In the genomic region with DNA sequence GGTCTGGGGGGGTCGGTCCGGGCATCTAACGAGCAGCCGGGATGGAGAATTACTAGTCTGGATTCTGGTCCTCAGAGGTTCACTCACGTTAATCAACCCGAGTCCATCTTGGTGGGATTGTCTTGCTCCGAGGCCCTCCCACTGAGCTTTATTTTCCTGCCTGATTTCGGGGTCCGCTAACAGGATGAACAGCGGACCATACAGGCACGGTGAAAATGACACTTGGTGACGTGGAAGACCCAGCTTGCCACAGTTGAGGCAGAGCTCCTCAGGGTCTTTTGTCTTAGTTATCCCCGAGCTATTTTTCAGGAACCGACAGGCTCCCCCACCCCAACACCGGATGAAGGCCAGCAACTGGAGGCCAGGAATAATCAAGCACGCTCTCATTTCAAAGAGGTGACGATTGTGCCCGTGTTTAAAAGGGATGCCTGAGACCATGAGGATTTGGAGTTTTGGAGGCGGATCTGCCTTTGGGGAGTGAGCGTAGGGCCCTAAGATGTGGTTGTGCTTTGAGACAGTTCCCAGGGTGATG, we compare ENCODE assay signal across 2 cellular contexts.
TF ChIP-seq lines count a peak whose summit lies in the region.

No MANE protein-coding gene starts in this region.

TF ChIP-seq in A549, 52 proteins besides CTCF, POLR2A, EP300 and RAD21 (continued from another document):
- TF ChIP-seq EHF (CRISPR knock-in tag; IDR thresholded peaks at IDR 0.05): no peak
- TF ChIP-seq POLR2AphosphoS2 (conservative IDR thresholded peaks at IDR 0.05; ENCODE audit: low read length): no peak
- TF ChIP-seq CBX2 (IDR thresholded peaks at IDR 0.05; ENCODE audit: borderline replicate concordance, low read depth): no peak
- no peak for TF ChIP-seq JUNB (IDR thresholded peaks at IDR 0.05)

TF ChIP-seq in WTC11, 78 proteins besides CTCF, POLR2A, EP300 and RAD21 (continued from another document):
- TF ChIP-seq ESRRA (CRISPR knock-in tag; IDR thresholded peaks at IDR 0.05; ENCODE audit: borderline replicate concordance) (no peak), TP53 (CRISPR knock-in tag; IDR thresholded peaks at IDR 0.05) (no peak), NFATC4 (CRISPR knock-in tag; IDR thresholded peaks at IDR 0.05) (no peak), TEAD4 (CRISPR knock-in tag; IDR thresholded peaks at IDR 0.05) (no peak), HMGA2 (CRISPR knock-in tag; IDR thresholded peaks at IDR 0.05) (no peak), RELA (CRISPR knock-in tag; IDR thresholded peaks at IDR 0.05; ENCODE audit: borderline replicate concordance) (no peak), CREM (CRISPR knock-in tag; IDR thresholded peaks at IDR 0.05) (no peak)
- TF ChIP-seq, protein P1, sequence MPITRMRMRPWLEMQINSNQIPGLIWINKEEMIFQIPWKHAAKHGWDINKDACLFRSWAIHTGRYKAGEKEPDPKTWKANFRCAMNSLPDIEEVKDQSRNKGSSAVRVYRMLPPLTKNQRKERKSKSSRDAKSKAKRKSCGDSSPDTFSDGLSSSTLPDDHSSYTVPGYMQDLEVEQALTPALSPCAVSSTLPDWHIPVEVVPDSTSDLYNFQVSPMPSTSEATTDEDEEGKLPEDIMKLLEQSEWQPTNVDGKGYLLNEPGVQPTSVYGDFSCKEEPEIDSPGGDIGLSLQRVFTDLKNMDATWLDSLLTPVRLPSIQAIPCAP (CRISPR knock-in tag; IDR thresholded peaks at IDR 0.05): no peak
